In the genomic region with DNA sequence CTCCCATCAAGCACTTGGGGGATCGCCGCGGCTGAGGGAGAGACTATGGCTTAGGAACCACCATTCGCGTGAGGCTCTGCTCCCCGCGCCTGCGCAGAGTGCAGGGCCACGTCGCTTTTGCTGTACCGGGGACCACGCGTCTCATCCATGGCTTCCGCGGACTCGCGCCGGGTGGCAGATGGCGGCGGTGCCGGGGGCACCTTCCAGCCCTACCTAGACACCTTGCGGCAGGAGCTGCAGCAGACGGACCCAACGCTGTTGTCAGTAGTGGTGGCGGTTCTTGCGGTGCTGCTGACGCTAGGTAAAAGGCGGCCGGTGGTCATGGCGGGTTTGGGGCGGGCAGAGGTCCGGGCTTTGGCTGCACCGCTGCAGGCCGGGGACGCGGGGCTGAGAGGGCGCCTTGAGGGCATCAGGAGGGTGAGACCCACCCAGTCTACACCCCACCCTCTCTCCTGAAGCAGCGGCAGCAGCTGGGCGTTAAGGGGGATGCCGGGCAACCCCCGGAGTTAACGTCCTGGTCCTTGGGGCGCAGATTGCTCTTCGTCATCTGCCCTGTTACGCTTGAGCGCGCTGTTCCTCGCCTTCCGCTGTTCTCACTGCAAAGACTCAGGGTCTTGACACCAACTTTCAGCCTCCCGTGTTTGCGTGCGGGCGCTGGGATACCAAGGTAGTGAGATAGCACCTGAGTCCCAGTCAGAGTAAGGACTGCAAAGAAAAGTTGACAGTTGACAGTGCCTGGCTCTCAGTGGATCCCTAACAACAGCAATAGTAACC, we compare ENCODE assay signal across 1 cellular context.
TF ChIP-seq lines count a peak whose summit lies in the region.

A gene with protein sequence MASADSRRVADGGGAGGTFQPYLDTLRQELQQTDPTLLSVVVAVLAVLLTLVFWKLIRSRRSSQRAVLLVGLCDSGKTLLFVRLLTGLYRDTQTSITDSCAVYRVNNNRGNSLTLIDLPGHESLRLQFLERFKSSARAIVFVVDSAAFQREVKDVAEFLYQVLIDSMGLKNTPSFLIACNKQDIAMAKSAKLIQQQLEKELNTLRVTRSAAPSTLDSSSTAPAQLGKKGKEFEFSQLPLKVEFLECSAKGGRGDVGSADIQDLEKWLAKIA (plus strand): TSS at position 114 of the 774 bp plus-strand sequence. CDS start 34 bp downstream, at position 148.

TF ChIP-seq in HEK293, 187 proteins besides CTCF, POLR2A, EP300 and RAD21 (continued from another document and continues in another):
- peak; percentile 14; the same call in 1 of the 2 replicates for TF ChIP-seq GLIS1 (tag by site-specific recombination; IDR thresholded peaks at IDR 0.05)
- TF ChIP-seq, protein P1, sequence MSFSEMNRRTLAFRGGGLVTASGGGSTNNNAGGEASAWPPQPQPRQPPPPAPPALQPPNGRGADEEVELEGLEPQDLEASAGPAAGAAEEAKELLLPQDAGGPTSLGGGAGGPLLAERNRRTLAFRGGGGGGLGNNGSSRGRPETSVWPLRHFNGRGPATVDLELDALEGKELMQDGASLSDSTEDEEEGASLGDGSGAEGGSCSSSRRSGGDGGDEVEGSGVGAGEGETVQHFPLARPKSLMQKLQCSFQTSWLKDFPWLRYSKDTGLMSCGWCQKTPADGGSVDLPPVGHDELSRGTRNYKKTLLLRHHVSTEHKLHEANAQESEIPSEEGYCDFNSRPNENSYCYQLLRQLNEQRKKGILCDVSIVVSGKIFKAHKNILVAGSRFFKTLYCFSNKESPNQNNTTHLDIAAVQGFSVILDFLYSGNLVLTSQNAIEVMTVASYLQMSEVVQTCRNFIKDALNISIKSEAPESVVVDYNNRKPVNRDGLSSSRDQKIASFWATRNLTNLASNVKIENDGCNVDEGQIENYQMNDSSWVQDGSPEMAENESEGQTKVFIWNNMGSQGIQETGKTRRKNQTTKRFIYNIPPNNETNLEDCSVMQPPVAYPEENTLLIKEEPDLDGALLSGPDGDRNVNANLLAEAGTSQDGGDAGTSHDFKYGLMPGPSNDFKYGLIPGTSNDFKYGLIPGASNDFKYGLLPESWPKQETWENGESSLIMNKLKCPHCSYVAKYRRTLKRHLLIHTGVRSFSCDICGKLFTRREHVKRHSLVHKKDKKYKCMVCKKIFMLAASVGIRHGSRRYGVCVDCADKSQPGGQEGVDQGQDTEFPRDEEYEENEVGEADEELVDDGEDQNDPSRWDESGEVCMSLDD (tag by site-specific recombination; IDR thresholded peaks at IDR 0.05): 0 out of 2 replicates have a peak, but pooled peaks have one; percentile 26
- TF ChIP-seq ZNF114 (tag by site-specific recombination; IDR thresholded peaks at IDR 0.05): no peak
- no peak for TF ChIP-seq ZNF514 (tag by site-specific recombination; IDR thresholded peaks at IDR 0.05)
- TF ChIP-seq, protein P2, sequence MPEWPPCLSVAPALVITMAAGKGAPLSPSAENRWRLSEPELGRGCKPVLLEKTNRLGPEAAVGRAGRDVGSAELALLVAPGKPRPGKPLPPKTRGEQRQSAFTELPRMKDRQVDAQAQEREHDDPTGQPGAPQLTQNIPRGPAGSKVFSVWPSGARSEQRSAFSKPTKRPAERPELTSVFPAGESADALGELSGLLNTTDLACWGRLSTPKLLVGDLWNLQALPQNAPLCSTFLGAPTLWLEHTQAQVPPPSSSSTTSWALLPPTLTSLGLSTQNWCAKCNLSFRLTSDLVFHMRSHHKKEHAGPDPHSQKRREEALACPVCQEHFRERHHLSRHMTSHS (tag by site-specific recombination; IDR thresholded peaks at IDR 0.05): no peak
- TF ChIP-seq, protein P3, sequence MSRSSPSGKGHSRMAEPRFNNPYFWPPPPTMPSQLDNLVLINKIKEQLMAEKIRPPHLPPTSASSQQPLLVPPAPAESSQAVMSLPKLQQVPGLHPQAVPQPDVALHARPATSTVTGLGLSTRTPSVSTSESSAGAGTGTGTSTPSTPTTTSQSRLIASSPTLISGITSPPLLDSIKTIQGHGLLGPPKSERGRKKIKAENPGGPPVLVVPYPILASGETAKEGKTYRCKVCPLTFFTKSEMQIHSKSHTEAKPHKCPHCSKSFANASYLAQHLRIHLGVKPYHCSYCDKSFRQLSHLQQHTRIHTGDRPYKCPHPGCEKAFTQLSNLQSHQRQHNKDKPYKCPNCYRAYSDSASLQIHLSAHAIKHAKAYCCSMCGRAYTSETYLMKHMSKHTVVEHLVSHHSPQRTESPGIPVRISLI (tag by site-specific recombination; IDR thresholded peaks at IDR 0.05): no peak
- TF ChIP-seq, protein P4, sequence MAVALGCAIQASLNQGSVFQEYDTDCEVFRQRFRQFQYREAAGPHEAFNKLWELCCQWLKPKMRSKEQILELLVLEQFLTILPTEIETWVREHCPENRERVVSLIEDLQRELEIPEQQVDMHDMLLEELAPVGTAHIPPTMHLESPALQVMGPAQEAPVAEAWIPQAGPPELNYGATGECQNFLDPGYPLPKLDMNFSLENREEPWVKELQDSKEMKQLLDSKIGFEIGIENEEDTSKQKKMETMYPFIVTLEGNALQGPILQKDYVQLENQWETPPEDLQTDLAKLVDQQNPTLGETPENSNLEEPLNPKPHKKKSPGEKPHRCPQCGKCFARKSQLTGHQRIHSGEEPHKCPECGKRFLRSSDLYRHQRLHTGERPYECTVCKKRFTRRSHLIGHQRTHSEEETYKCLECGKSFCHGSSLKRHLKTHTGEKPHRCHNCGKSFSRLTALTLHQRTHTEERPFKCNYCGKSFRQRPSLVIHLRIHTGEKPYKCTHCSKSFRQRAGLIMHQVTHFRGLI (tag by site-specific recombination; IDR thresholded peaks at IDR 0.05): no peak
- TF ChIP-seq ZFP37 (tag by site-specific recombination; IDR thresholded peaks at IDR 0.05): no peak
- no peak for TF ChIP-seq ZNF830 (tag by site-specific recombination; IDR thresholded peaks at IDR 0.05; ENCODE audit: low read depth)
- no peak for TF ChIP-seq FEZF1 (tag by site-specific recombination; IDR thresholded peaks at IDR 0.05)
- TF ChIP-seq ZNF324 (tag by site-specific recombination; IDR thresholded peaks at IDR 0.05): no peak
- TF ChIP-seq ZXDB (tag by site-specific recombination; IDR thresholded peaks at IDR 0.05): peak; percentile 58; the same call in 1 of the 2 replicates
- no peak for TF ChIP-seq ZNF133 (tag by site-specific recombination; IDR thresholded peaks at IDR 0.05)
- TF ChIP-seq, protein P5, sequence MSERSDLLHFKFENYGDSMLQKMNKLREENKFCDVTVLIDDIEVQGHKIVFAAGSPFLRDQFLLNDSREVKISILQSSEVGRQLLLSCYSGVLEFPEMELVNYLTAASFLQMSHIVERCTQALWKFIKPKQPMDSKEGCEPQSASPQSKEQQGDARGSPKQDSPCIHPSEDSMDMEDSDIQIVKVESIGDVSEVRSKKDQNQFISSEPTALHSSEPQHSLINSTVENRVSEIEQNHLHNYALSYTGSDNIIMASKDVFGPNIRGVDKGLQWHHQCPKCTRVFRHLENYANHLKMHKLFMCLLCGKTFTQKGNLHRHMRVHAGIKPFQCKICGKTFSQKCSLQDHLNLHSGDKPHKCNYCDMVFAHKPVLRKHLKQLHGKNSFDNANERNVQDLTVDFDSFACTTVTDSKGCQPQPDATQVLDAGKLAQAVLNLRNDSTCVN (tag by site-specific recombination; optimal IDR thresholded peaks at IDR 0.05): peak; percentile 80
- TF ChIP-seq ZNF23 (tag by site-specific recombination; IDR thresholded peaks at IDR 0.05; ENCODE audit: borderline replicate concordance): no peak
- TF ChIP-seq ZNF274 (IDR thresholded peaks at IDR 0.05; ENCODE audit: low read length): no peak
- no peak for TF ChIP-seq ZNF274 (tag by site-specific recombination; IDR thresholded peaks at IDR 0.05; ENCODE audit: borderline replicate concordance)
- peak; percentile 59; the same call in 1 of the 2 replicates for TF ChIP-seq ZNF501 (tag by site-specific recombination; IDR thresholded peaks at IDR 0.05)
- TF ChIP-seq ZNF16 (tag by site-specific recombination; IDR thresholded peaks at IDR 0.05; ENCODE audit: low read depth): no peak
- no peak for TF ChIP-seq ZNF221 (tag by site-specific recombination; IDR thresholded peaks at IDR 0.05; ENCODE audit: borderline replicate concordance)
- TF ChIP-seq, protein P6, sequence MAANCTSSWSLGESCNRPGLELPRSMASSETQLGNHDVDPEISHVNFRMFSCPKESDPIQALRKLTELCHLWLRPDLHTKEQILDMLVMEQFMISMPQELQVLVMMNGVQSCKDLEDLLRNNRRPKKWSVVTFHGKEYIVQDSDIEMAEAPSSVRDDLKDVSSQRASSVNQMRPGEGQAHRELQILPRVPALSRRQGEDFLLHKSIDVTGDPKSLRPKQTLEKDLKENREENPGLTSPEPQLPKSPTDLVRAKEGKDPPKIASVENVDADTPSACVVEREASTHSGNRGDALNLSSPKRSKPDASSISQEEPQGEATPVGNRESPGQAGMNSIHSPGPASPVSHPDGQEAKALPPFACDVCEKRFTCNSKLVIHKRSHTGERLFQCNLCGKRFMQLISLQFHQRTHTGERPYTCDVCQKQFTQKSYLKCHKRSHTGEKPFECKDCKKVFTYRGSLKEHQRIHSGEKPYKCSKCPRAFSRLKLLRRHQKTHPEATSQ (tag by site-specific recombination; IDR thresholded peaks at IDR 0.05): 0 out of 2 replicates have a peak, but pooled peaks have one; percentile 30
- no peak for TF ChIP-seq ZNF350 (tag by site-specific recombination; IDR thresholded peaks at IDR 0.05)
- TF ChIP-seq, protein P7, sequence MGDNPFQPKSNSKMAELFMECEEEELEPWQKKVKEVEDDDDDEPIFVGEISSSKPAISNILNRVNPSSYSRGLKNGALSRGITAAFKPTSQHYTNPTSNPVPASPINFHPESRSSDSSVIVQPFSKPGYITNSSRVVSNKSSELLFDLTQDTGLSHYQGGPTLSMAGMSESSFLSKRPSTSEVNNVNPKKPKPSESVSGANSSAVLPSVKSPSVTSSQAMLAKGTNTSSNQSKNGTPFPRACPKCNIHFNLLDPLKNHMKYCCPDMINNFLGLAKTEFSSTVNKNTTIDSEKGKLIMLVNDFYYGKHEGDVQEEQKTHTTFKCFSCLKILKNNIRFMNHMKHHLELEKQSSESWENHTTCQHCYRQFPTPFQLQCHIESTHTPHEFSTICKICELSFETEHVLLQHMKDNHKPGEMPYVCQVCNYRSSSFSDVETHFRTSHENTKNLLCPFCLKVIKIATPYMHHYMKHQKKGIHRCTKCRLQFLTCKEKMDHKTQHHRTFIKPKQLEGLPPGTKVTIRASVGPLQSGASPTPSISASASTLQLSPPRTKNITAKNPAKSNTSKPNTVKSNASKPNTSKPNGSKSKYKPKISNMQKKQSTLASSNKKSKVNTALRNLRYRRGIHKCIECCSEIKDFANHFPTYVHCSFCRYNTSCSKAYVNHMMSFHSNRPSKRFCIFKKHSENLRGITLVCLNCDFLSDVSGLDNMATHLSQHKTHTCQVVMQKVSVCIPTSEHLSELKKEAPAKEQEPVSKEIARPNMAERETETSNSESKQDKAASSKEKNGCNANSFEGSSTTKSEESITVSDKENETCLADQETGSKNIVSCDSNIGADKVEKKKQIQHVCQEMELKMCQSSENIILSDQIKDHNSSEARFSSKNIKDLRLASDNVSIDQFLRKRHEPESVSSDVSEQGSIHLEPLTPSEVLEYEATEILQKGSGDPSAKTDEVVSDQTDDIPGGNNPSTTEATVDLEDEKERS (tag by site-specific recombination; IDR thresholded peaks at IDR 0.05): no peak
- TF ChIP-seq, protein P8, sequence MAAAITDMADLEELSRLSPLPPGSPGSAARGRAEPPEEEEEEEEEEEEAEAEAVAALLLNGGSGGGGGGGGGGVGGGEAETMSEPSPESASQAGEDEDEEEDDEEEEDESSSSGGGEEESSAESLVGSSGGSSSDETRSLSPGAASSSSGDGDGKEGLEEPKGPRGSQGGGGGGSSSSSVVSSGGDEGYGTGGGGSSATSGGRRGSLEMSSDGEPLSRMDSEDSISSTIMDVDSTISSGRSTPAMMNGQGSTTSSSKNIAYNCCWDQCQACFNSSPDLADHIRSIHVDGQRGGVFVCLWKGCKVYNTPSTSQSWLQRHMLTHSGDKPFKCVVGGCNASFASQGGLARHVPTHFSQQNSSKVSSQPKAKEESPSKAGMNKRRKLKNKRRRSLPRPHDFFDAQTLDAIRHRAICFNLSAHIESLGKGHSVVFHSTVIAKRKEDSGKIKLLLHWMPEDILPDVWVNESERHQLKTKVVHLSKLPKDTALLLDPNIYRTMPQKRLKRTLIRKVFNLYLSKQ (tag by site-specific recombination; IDR thresholded peaks at IDR 0.05; ENCODE audit: borderline replicate concordance): no peak
- TF ChIP-seq OVOL3 (tag by site-specific recombination; IDR thresholded peaks at IDR 0.05): no peak
- no peak for TF ChIP-seq SCRT1 (tag by site-specific recombination; IDR thresholded peaks at IDR 0.05; ENCODE audit: borderline replicate concordance)
- no peak for TF ChIP-seq ZNF426 (tag by site-specific recombination; IDR thresholded peaks at IDR 0.05)
- TF ChIP-seq, protein P9, sequence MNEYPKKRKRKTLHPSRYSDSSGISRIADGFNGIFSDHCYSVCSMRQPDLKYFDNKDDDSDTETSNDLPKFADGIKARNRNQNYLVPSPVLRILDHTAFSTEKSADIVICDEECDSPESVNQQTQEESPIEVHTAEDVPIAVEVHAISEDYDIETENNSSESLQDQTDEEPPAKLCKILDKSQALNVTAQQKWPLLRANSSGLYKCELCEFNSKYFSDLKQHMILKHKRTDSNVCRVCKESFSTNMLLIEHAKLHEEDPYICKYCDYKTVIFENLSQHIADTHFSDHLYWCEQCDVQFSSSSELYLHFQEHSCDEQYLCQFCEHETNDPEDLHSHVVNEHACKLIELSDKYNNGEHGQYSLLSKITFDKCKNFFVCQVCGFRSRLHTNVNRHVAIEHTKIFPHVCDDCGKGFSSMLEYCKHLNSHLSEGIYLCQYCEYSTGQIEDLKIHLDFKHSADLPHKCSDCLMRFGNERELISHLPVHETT (tag by site-specific recombination; IDR thresholded peaks at IDR 0.05): no peak
- peak; percentile 91 for TF ChIP-seq ZBTB8A (tag by site-specific recombination; IDR thresholded peaks at IDR 0.05)
- TF ChIP-seq, protein P10, sequence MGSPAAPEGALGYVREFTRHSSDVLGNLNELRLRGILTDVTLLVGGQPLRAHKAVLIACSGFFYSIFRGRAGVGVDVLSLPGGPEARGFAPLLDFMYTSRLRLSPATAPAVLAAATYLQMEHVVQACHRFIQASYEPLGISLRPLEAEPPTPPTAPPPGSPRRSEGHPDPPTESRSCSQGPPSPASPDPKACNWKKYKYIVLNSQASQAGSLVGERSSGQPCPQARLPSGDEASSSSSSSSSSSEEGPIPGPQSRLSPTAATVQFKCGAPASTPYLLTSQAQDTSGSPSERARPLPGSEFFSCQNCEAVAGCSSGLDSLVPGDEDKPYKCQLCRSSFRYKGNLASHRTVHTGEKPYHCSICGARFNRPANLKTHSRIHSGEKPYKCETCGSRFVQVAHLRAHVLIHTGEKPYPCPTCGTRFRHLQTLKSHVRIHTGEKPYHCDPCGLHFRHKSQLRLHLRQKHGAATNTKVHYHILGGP (tag by site-specific recombination; IDR thresholded peaks at IDR 0.05): no peak
